In genomic region chr1:185409763-185410528, GRCh38 we compare ENCODE assay signal across 18 cellular contexts.
DNase-seq lines count a peak whose midpoint lies in the region; FAIRE-seq and TF ChIP-seq lines count a peak whose summit lies in the region.
"Had no signal": no experiment of that assay in that cellular context is flagged by ENCODE, and none has a peak within 500 bp of the region (broad histone marks: within the 10 kb centered on the region; RNA-seq: fewer than 3 reads in every experiment).

No MANE protein-coding gene starts in this region.

- TF ChIP-seq CTCF in AG10803 (conservative IDR thresholded peaks at IDR 0.05; ENCODE audit: low read length) (no peak), bronchial epithelial cell (IDR thresholded peaks at IDR 0.05; ENCODE audit: insufficient read depth, low read length, severe bottlenecking) (no peak), osteoblast (IDR thresholded peaks at IDR 0.05; ENCODE audit: extremely low read depth, low read depth, low read length) (no peak)

- no peak overlapping the region for H3K4me3 Mint-ChIP-seq in activated naive CD8-positive, alpha-beta T cell treated with anti-CD3 and anti-CD28 coated beads for 36 hours

- H4K20me1 ChIP-seq in osteoblast (ENCODE audit: insufficient read depth, low read length) = no peaks in the 10 kb centered on the region

- no peak overlapping the region for H3K27ac ChIP-seq in osteoblast (ENCODE audit: low read depth, low read length)

- H3K4me3 ChIP-seq in AG10803 (ENCODE audit: low read length) (no peak overlapping the region), bronchial epithelial cell (ENCODE audit: low read depth, low read length) (no peak overlapping the region), osteoblast (ENCODE audit: insufficient read depth, low read length) (no peak overlapping the region)
- H3K4me3 ChIP-seq: mucosa of descending colon had no signal

- no peak overlapping the region for H3K4me2 ChIP-seq in osteoblast (ENCODE audit: insufficient read depth, low read length)

- no peaks in the 10 kb centered on the region for H3K4me1 ChIP-seq in osteoblast (ENCODE audit: insufficient read depth, low read length)

- H3K36me3 ChIP-seq in bronchial epithelial cell (ENCODE audit: control insufficient read depth, insufficient read depth, low read length) = no peaks in the 10 kb centered on the region
- H3K36me3 ChIP-seq in osteoblast (ENCODE audit: insufficient read depth, low read length) = no peaks in the 10 kb centered on the region

- peak overlapping the region; percentile 19 for H2AFZ ChIP-seq in osteoblast (ENCODE audit: low read length)

- no peaks in the 10 kb centered on the region for H3K79me2 ChIP-seq in osteoblast (ENCODE audit: insufficient read depth, low read length)

- H3K9me3 Mint-ChIP-seq in activated naive CD8-positive, alpha-beta T cell treated with anti-CD3 and anti-CD28 coated beads for 36 hours = peaks cover 7% of the 10 kb centered on the region

- no peaks in the 10 kb centered on the region for H3K27me3 Mint-ChIP-seq in activated naive CD8-positive, alpha-beta T cell treated with anti-CD3 and anti-CD28 coated beads for 36 hours

- H3K36me3 Mint-ChIP-seq in activated naive CD8-positive, alpha-beta T cell treated with anti-CD3 and anti-CD28 coated beads for 36 hours = peaks cover 8% of the 10 kb centered on the region

- no peaks in the 10 kb centered on the region for H3K9me3 ChIP-seq in osteoblast (ENCODE audit: low read depth, low read length)
- H3K9me3 ChIP-seq: Caco-2, mucosa of descending colon had no signal

- DNase-seq in AG10803 (ENCODE audit: low read depth) = peak; percentile 70
- DNase-seq in LHCN-M2 (ENCODE audit: low read depth) = peak; percentile 23
- no peak for DNase-seq in bronchial epithelial cell (ENCODE audit: low read depth)
- DNase-seq in osteoblast (ENCODE audit: insufficient read length, low spot score, missing footprints) = no peak
- DNase-seq in NCI-H510A treated with DMSO at 0.1 percent for 48 hours (lab: John Stamatoyannopoulos, UW) = no peak
- DNase-seq in SW 1271 (lab: John Stamatoyannopoulos, UW) = no peak
- no peak for DNase-seq in activated naive CD8-positive, alpha-beta T cell treated with anti-CD3 and anti-CD28 coated beads for 36 hours
- no peak for DNase-seq in effector CD4-positive, alpha-beta T cell
- DNase-seq: activated CD4-positive, alpha-beta T cell treated with anti-CD3 and anti-CD28 coated beads for 1 hour; activated naive CD4-positive, alpha-beta T cell treated with Interleukin-2 at 50 U/mL for 16 hours; GOT3; mucosa of descending colon; NCI-H1417; NK-92 treated with Interleukin-12 subunit alpha and Interleukin-12 subunit beta, amount 100 ng/mL, for 24 hours; SHP77 treated with DMSO at 0.1 percent for 48 hours; stimulated activated naive CD4-positive, alpha-beta T cell treated with Interleukin-2 at 50 U/mL for 16 hours had no signal

- H3K27ac Mint-ChIP-seq in activated naive CD8-positive, alpha-beta T cell treated with anti-CD3 and anti-CD28 coated beads for 36 hours = no peak overlapping the region

- H3K4me1 Mint-ChIP-seq in activated naive CD8-positive, alpha-beta T cell treated with anti-CD3 and anti-CD28 coated beads for 36 hours = peaks cover 3% of the 10 kb centered on the region

- no peaks in the 10 kb centered on the region for H3K27me3 ChIP-seq in bronchial epithelial cell (ENCODE audit: control insufficient read depth, insufficient read depth, low read length)
- H3K27me3 ChIP-seq in osteoblast (ENCODE audit: insufficient read depth, low read length) = no peaks in the 10 kb centered on the region

- FAIRE-seq in bronchial epithelial cell (lab: Jason Lieb, UNC) = peak; percentile 72
- FAIRE-seq: islet of Langerhans had no signal

Comparison
In these comparisons a context has a peak if more than half of its experiments do, and no peak if none do; other contexts are left out.
1. DNase-seq: peak in AG10803 (single experiment) and LHCN-M2 (single experiment); none in bronchial epithelial cell (single experiment), osteoblast (single experiment), NCI-H510A treated with DMSO at 0.1 percent for 48 hours (single experiment), SW 1271 (0 of 2), activated naive CD8-positive, alpha-beta T cell treated with anti-CD3 and anti-CD28 coated beads for 36 hours (single experiment) and effector CD4-positive, alpha-beta T cell (single experiment).